Comparison of ENCODE assay signal across 8 cellular contexts in the genomic region with DNA sequence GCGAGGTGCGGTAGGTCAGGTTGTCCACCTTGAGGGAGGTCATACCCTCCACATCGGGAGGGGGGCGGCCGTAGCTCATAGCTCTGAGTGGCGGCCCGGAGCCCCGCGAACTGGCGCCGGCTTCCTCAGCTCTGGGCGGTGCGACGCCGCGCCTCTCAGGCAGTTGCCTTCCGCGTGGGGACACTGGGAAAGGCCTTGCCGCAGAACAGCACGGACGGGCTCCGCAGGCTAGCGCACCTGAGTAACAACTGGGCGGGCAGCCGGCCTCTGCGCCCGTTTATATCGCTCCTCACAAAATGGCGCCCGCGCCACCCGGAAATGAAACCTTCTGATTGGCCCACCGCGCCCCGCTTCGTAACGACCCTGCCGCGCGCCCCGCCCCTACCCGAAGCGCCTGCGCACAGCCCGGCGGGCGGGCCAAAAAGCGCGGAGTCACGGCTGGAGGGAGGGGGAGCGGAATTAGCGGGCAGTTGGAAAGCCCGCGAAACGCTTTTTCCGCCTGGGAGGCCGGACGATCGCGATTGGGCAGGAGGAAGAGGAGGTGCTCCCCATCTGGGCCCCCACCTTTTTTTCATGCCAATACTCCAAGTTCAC. TPM values are rescaled to one million over a fixed set of nuclear protein-coding genes. Genes with fewer than 3 reads are reported as not detected.
DNase-seq lines count a peak whose midpoint lies in the region; ATAC-seq lines count a peak whose summit lies in the region.

A gene with protein sequence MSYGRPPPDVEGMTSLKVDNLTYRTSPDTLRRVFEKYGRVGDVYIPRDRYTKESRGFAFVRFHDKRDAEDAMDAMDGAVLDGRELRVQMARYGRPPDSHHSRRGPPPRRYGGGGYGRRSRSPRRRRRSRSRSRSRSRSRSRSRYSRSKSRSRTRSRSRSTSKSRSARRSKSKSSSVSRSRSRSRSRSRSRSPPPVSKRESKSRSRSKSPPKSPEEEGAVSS (minus strand): TSS at position 250 of the 594 bp plus-strand sequence. CDS start 171 bp downstream, at position 79.

- ATAC-seq in GM19468 (IDR thresholded peaks at IDR 0.05; ENCODE audit: extremely low read depth, unreplicated experiment) = peak; percentile 62

- H3K36me3 ChIP-seq in CD8-positive, alpha-beta memory T cell (ENCODE audit: insufficient read depth, low read length) = peaks cover 38% of the 10 kb centered on the region

- no peaks in the 10 kb centered on the region for H3K27me3 Mint-ChIP-seq in CD8-positive, alpha-beta memory T cell

- CTCF ChIA-PET in CD8-positive, alpha-beta memory T cell (lab: Charles Lee) = interaction anchor here (0.8 to 2.8 kb wide), 5 partner anchors 10 to 214 kb away, joined by 3 to 18 read pairs (median 3); a partner anchor contains a TSS

- peak within 1 kb of the TSS; percentile 99 to 100 (median 99) for H3K27ac Mint-ChIP-seq in CD8-positive, alpha-beta memory T cell

- peak within 1 kb of the TSS; percentile 85 to 98 (median 97) for H3K4me3 Mint-ChIP-seq in CD8-positive, alpha-beta memory T cell

- DNase-seq in CD8-positive, alpha-beta memory T cell = peak; percentile 98 to 100 (median 99)
- peak; percentile 92 for DNase-seq in HS-5 (ENCODE audit: low read depth)
- peak; percentile 98 for DNase-seq in NK-92 treated with Interleukin-12 subunit alpha and Interleukin-12 subunit beta, amount 100 ng/mL, for 24 hours (lab: John Stamatoyannopoulos, UW)
- peak; percentile 99 for DNase-seq in activated CD8-positive, alpha-beta memory T cell treated with anti-CD3 and anti-CD28 coated beads for 24 hours
- peak; percentile 98 for DNase-seq in effector CD8-positive, alpha-beta T cell (lab: John Stamatoyannopoulos, UW)
- peak; percentile 99 for DNase-seq in lung microvascular endothelial cell (ENCODE audit: low read depth in 2 of 2)
- DNase-seq in stimulated activated CD4-positive, alpha-beta T cell treated with anti-CD3 and anti-CD28 coated beads, TNF-alpha, amount 100 ng/mL, for 48 hours (ENCODE audit: low read depth in 3 of 3) = peak; percentile 96 to 98 (median 98)

- peak within 1 kb of the TSS; percentile 95 for H3K27ac ChIP-seq in CD8-positive, alpha-beta memory T cell (ENCODE audit: low read depth, low read length)

- peak within 1 kb of the TSS; percentile 94 for H3K4me3 ChIP-seq in CD8-positive, alpha-beta memory T cell (ENCODE audit: low read length)

- POLR2A ChIA-PET in CD8-positive, alpha-beta memory T cell (lab: Charles Lee) = interaction anchor here (0.6 to 5.5 kb wide), 13 partner anchors 10 to 1771 kb away, joined by 3 to 112 read pairs (median 8); a partner anchor contains a TSS

- peaks cover 56 to 75% (median 72%) of the 10 kb centered on the region in 3 donors for H3K4me1 Mint-ChIP-seq in CD8-positive, alpha-beta memory T cell

- no peaks in the 10 kb centered on the region for H3K9me3 Mint-ChIP-seq in CD8-positive, alpha-beta memory T cell

- no peaks in the 10 kb centered on the region for H3K9me3 ChIP-seq in CD8-positive, alpha-beta memory T cell (ENCODE audit: low read length)

- no peaks in the 10 kb centered on the region for H3K27me3 ChIP-seq in CD8-positive, alpha-beta memory T cell (ENCODE audit: insufficient read depth, low read length, poor library complexity, severe bottlenecking)

- H3K4me1 ChIP-seq in CD8-positive, alpha-beta memory T cell (ENCODE audit: insufficient read depth, low read length) = peaks cover 61% of the 10 kb centered on the region

- peaks cover 24 to 73% (median 31%) of the 10 kb centered on the region in 3 donors for H3K36me3 Mint-ChIP-seq in CD8-positive, alpha-beta memory T cell

RNA-seq across cellular contexts. Expression of the gene that starts here (rescaled TPM):
- total RNA-seq in CD8-positive, alpha-beta memory T cell = 100 to 1,000 TPM; 626 to 630 TPM
- polyA plus RNA-seq in CD8-positive, alpha-beta memory T cell = 111 TPM
- 142 and 143 TPM in 2 replicates for total RNA-seq in lung microvascular endothelial cell

Comparison
In these comparisons a context has a peak if more than half of its experiments do, and no peak if none do; other contexts are left out.
1. Peak in every context shown above with its lines: DNase-seq, ATAC-seq, H3K4me3 ChIP-seq and H3K27ac ChIP-seq.